In genomic region chr2:199979841-199980628, GRCh38 we compare ENCODE assay signal across 1 cellular context.
TF ChIP-seq lines count a peak whose summit lies in the region.

No MANE protein-coding gene starts in this region.

TF ChIP-seq in HepG2, 621 proteins besides CTCF, POLR2A, EP300 and RAD21 (continued from another document):
- TF ChIP-seq, protein P1, sequence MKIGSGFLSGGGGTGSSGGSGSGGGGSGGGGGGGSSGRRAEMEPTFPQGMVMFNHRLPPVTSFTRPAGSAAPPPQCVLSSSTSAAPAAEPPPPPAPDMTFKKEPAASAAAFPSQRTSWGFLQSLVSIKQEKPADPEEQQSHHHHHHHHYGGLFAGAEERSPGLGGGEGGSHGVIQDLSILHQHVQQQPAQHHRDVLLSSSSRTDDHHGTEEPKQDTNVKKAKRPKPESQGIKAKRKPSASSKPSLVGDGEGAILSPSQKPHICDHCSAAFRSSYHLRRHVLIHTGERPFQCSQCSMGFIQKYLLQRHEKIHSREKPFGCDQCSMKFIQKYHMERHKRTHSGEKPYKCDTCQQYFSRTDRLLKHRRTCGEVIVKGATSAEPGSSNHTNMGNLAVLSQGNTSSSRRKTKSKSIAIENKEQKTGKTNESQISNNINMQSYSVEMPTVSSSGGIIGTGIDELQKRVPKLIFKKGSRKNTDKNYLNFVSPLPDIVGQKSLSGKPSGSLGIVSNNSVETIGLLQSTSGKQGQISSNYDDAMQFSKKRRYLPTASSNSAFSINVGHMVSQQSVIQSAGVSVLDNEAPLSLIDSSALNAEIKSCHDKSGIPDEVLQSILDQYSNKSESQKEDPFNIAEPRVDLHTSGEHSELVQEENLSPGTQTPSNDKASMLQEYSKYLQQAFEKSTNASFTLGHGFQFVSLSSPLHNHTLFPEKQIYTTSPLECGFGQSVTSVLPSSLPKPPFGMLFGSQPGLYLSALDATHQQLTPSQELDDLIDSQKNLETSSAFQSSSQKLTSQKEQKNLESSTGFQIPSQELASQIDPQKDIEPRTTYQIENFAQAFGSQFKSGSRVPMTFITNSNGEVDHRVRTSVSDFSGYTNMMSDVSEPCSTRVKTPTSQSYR (CRISPR knock-in tag; IDR thresholded peaks at IDR 0.05; ENCODE audit: borderline replicate concordance), result no peak
- TF ChIP-seq RARA (CRISPR knock-in tag; IDR thresholded peaks at IDR 0.05), result peak; percentile 20; the same call in 1 of the 2 replicates
- TF ChIP-seq, protein P2, sequence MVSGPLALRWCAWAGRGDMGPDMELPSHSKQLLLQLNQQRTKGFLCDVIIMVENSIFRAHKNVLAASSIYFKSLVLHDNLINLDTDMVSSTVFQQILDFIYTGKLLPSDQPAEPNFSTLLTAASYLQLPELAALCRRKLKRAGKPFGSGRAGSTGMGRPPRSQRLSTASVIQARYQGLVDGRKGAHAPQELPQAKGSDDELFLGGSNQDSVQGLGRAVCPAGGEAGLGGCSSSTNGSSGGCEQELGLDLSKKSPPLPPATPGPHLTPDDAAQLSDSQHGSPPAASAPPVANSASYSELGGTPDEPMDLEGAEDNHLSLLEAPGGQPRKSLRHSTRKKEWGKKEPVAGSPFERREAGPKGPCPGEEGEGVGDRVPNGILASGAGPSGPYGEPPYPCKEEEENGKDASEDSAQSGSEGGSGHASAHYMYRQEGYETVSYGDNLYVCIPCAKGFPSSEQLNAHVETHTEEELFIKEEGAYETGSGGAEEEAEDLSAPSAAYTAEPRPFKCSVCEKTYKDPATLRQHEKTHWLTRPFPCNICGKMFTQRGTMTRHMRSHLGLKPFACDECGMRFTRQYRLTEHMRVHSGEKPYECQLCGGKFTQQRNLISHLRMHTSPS (CRISPR knock-in tag; IDR thresholded peaks at IDR 0.05; ENCODE audit: low read depth), result no peak
- peak; percentile 97 for TF ChIP-seq STAG1 (CRISPR knock-in tag; IDR thresholded peaks at IDR 0.05)
- 0 out of 2 replicates have a peak, but pooled peaks have one; percentile 51 for TF ChIP-seq KDM3A (CRISPR knock-in tag; IDR thresholded peaks at IDR 0.05; ENCODE audit: low read depth)
- TF ChIP-seq CENPBD1 (CRISPR knock-in tag; IDR thresholded peaks at IDR 0.05; ENCODE audit: borderline replicate concordance, low read depth), result no peak
- peak; percentile 40; the same call in 1 of the 2 replicates for TF ChIP-seq ZNF782 (CRISPR knock-in tag; IDR thresholded peaks at IDR 0.05; ENCODE audit: borderline replicate concordance)
- TF ChIP-seq RBM22 (optimal IDR thresholded peaks at IDR 0.05; ENCODE audit: low read length), result no peak
- TF ChIP-seq, protein P3, sequence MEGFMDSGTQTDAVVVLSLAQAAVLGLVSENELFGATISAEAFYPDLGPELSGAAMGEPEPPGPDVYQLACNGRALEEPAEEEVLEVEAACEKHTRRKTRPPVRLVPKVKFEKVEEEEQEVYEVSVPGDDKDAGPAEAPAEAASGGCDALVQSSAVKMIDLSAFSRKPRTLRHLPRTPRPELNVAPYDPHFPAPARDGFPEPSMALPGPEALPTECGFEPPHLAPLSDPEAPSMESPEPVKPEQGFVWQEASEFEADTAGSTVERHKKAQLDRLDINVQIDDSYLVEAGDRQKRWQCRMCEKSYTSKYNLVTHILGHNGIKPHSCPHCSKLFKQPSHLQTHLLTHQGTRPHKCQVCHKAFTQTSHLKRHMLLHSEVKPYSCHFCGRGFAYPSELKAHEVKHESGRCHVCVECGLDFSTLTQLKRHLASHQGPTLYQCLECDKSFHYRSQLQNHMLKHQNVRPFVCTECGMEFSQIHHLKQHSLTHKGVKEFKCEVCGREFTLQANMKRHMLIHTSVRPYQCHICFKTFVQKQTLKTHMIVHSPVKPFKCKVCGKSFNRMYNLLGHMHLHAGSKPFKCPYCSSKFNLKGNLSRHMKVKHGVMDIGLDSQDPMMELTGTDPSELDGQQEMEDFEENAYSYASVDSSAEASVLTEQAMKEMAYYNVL (CRISPR knock-in tag; IDR thresholded peaks at IDR 0.05; ENCODE audit: borderline replicate concordance), result no peak
- TF ChIP-seq ZMAT3 (CRISPR knock-in tag; conservative IDR thresholded peaks at IDR 0.05), result no peak
- no peak for TF ChIP-seq ZNF569 (CRISPR knock-in tag; IDR thresholded peaks at IDR 0.05; ENCODE audit: borderline replicate concordance)
- peak; percentile 14; the same call in 1 of the 2 replicates for TF ChIP-seq FOSL2 (CRISPR knock-in tag; IDR thresholded peaks at IDR 0.05)
- TF ChIP-seq SAFB2 (CRISPR knock-in tag; IDR thresholded peaks at IDR 0.05; ENCODE audit: borderline replicate concordance, low read depth), result no peak
- 0 out of 2 replicates have a peak, but pooled peaks have one; percentile 26 for TF ChIP-seq KDM2A (CRISPR knock-in tag; IDR thresholded peaks at IDR 0.05; ENCODE audit: borderline replicate concordance, low read depth)
- no peak for TF ChIP-seq ZFP62 (CRISPR knock-in tag; IDR thresholded peaks at IDR 0.05)
- TF ChIP-seq MIER3 (CRISPR knock-in tag; IDR thresholded peaks at IDR 0.05; ENCODE audit: borderline replicate concordance), result no peak
- no peak for TF ChIP-seq HHEX (CRISPR knock-in tag; IDR thresholded peaks at IDR 0.05)
- no peak for TF ChIP-seq ZNF33A (CRISPR knock-in tag; IDR thresholded peaks at IDR 0.05; ENCODE audit: borderline replicate concordance)
- no peak for TF ChIP-seq SETDB1 (CRISPR knock-in tag; IDR thresholded peaks at IDR 0.05; ENCODE audit: borderline replicate concordance)
- TF ChIP-seq MIER2 (CRISPR knock-in tag; IDR thresholded peaks at IDR 0.05), result 0 out of 2 replicates have a peak, but pooled peaks have one; percentile 21
- no peak for TF ChIP-seq SSRP1 (CRISPR knock-in tag; IDR thresholded peaks at IDR 0.05)
- 0 out of 2 replicates have a peak, but pooled peaks have one; percentile 27 for TF ChIP-seq NR2F6 (IDR thresholded peaks at IDR 0.05)
- no peak; the same call in 1 of the 2 replicates for TF ChIP-seq NR2F6 (CRISPR knock-in tag; IDR thresholded peaks at IDR 0.05)
- TF ChIP-seq TSC22D2 (CRISPR knock-in tag; IDR thresholded peaks at IDR 0.05; ENCODE audit: borderline replicate concordance), result peak; percentile 41; the same call in 1 of the 2 replicates
